In genomic region chr6:161233986-161234620, GRCh38 we compare ENCODE assay signal across 11 cellular contexts. TPM values are rescaled to one million over a fixed set of nuclear protein-coding genes. Genes with fewer than 3 reads are reported as not detected.
A peak's percentile ranks its signal among the peaks of the same experiment; 100 is the strongest.
DNase-seq lines count a peak whose midpoint lies in the region; ATAC-seq and TF ChIP-seq lines count a peak whose summit lies in the region.
"Had no signal": no experiment of that assay in that cellular context is flagged by ENCODE, and none has a peak within 500 bp of the region (broad histone marks: within the 10 kb centered on the region; RNA-seq: fewer than 3 reads in every experiment).

No MANE protein-coding gene starts in this region.

- H3K9me3 Mint-ChIP-seq in CD8-positive, alpha-beta memory T cell = no peaks in the 10 kb centered on the region

- intact Hi-C loops in mucosa of descending colon (cut with DNase I, micrococcal nuclease) = no loop called here

- no peaks in the 10 kb centered on the region for H3K27me3 Mint-ChIP-seq in CD8-positive, alpha-beta memory T cell

- no peaks in the 10 kb centered on the region for H3K36me3 ChIP-seq in mucosa of descending colon (ENCODE audit: low read depth)
- no peaks in the 10 kb centered on the region for H3K36me3 ChIP-seq in CD8-positive, alpha-beta memory T cell (ENCODE audit: insufficient read depth, low read length)

- no peaks in the 10 kb centered on the region for H3K27me3 ChIP-seq in CD8-positive, alpha-beta memory T cell (ENCODE audit: insufficient read depth, low read length, poor library complexity, severe bottlenecking)

- DNase-seq in AG04449 (ENCODE audit: low read depth, low spot score) (peak; percentile 75), NCI-H69 (lab: John Stamatoyannopoulos, UW) (peak; percentile 21), epithelial cell of esophagus (ENCODE audit: low read depth) (peak; percentile 88), mucosa of descending colon (peak in 2 of 3 donors; percentile 36 to 41), OCI-M2 (lab: John Stamatoyannopoulos, UW; ENCODE audit: unreplicated experiment) (no peak), NCI-H774 (lab: John Stamatoyannopoulos, UW) (no peak)
- no peak for DNase-seq in CD8-positive, alpha-beta memory T cell
- DNase-seq in stimulated activated CD4-positive, alpha-beta T cell treated with anti-CD3 and anti-CD28 coated beads, Interleukin-4, amount 100 ng/mL, for 1 hour = no peak
- DNase-seq: Kasumi-1; stimulated activated CD4-positive, alpha-beta T cell treated with anti-CD3 and anti-CD28 coated beads, Interleukin-1b, Interleukin-23, amount 100 ng/mL, for 48 hours had no signal

- POLR2A ChIA-PET in AG04449 (lab: Yijun Ruan, JAX) = interaction anchor here (0.6 to 1.0 kb wide), 2 partner anchors 40 to 195 kb away, joined by 3 to 6 read pairs; partner anchors contain the start of gene AGPAT4
- POLR2A ChIA-PET in CD8-positive, alpha-beta memory T cell (lab: Charles Lee) = no interaction called here

- no peaks in the 10 kb centered on the region for H3K4me1 ChIP-seq in mucosa of descending colon (ENCODE audit: low read depth)
- no peaks in the 10 kb centered on the region for H3K4me1 ChIP-seq in CD8-positive, alpha-beta memory T cell (ENCODE audit: insufficient read depth, low read length)

- H3K27ac Mint-ChIP-seq in CD8-positive, alpha-beta memory T cell = no peak overlapping the region

- H3K4me3 ChIP-seq in AG04449 (ENCODE audit: low read depth, low read length) = no peak overlapping the region
- no peak overlapping the region for H3K4me3 ChIP-seq in epithelial cell of esophagus (ENCODE audit: low read length)
- no peak overlapping the region for H3K4me3 ChIP-seq in mucosa of descending colon
- H3K4me3 ChIP-seq in CD8-positive, alpha-beta memory T cell (ENCODE audit: low read length) = no peak overlapping the region

- CTCF ChIA-PET in AG04449 (lab: Yijun Ruan, JAX) = interaction anchor here (0.8 to 1.7 kb wide), 3 partner anchors 21 to 303 kb away, joined by 3 to 6 read pairs (median 3); no protein-coding TSS in a partner anchor
- CTCF ChIA-PET in CD8-positive, alpha-beta memory T cell (lab: Charles Lee) = no interaction called here

- no peak overlapping the region for H3K4me3 Mint-ChIP-seq in CD8-positive, alpha-beta memory T cell

- H3K4me1 Mint-ChIP-seq in CD8-positive, alpha-beta memory T cell = no peaks in the 10 kb centered on the region

- ATAC-seq in mucosa of descending colon = peak; percentile 55

- H3K36me3 Mint-ChIP-seq in CD8-positive, alpha-beta memory T cell = peaks cover 0 to 16% (median 13%) of the 10 kb centered on the region in 3 donors

- no peak overlapping the region for H3K27ac ChIP-seq in CD8-positive, alpha-beta memory T cell (ENCODE audit: low read depth, low read length)
- H3K27ac ChIP-seq: epithelial cell of prostate had no signal

- no peak for TF ChIP-seq CTCF in AG04449 (IDR thresholded peaks at IDR 0.05; ENCODE audit: insufficient read depth, low read length, missing control alignments)
- TF ChIP-seq CTCF in epithelial cell of esophagus (IDR thresholded peaks at IDR 0.05; ENCODE audit: insufficient read depth, low read depth, low read length, missing control alignments) = no peak
- no peak for TF ChIP-seq CTCF in mucosa of descending colon (IDR thresholded peaks at IDR 0.05)

- no peaks in the 10 kb centered on the region for H3K9me3 ChIP-seq in mucosa of descending colon
- H3K9me3 ChIP-seq in CD8-positive, alpha-beta memory T cell (ENCODE audit: low read length) = no peaks in the 10 kb centered on the region

RNA-seq across cellular contexts. Expression of gene AGPAT4, which starts 39.8 kb away (rescaled TPM):
- 10 to 100 TPM in 1 of 3 donors, 1 to 10 TPM in 2; 6.5 to 12.3 (median 7.3) TPM for total RNA-seq in mucosa of descending colon
- 1 to 10 TPM; 2.2 to 2.8 TPM for total RNA-seq in CD8-positive, alpha-beta memory T cell
- 5.9 TPM for polyA plus RNA-seq in CD8-positive, alpha-beta memory T cell

Comparison
In these comparisons a context has a peak if more than half of its experiments do, and no peak if none do; other contexts are left out.
1. DNase-seq: peak in AG04449 (single experiment), NCI-H69 (single experiment), epithelial cell of esophagus (single experiment) and mucosa of descending colon (2 of 3); none in OCI-M2 (single experiment), NCI-H774 (single experiment), CD8-positive, alpha-beta memory T cell (0 of 5) and stimulated activated CD4-positive, alpha-beta T cell treated with anti-CD3 and anti-CD28 coated beads, Interleukin-4, amount 100 ng/mL, for 1 hour (single experiment).